ENCODE assay signal across 16 cellular contexts in the genomic region with DNA sequence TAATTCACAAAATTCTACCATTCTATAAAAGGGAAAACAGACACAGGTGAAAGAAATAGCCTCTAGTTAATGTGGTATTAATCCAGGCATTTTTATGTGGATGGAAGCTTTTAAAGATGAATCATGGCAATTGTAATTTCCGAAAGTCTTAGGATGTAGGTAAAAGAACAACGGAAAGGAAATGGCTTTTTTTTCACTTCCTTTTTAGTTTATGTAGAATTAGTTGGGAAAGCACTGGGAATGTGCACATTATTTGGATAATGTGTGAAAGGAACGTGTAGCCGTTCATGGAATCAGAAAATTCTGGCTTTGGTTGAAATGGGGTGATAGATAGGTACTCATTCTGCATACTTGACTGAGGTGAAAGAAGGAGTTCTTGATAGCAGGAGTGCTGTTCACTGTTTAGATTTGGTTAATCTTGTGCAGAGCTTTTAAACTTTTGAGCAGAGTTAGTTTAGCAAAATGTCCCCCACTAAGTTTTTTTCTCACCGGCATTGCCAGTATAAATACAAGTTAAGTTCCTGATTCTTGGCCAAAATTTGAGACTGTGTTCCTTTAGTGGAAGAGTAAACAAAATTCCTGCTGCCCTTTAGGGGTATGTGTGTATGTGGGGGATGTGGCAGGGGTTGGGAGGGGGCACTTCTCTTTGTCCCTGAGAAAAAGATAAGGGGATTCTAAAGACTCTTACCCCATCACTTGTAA. TPM values are rescaled to one million over a fixed set of nuclear protein-coding genes. Genes with fewer than 3 reads are reported as not detected.
DNase-seq lines count a peak whose midpoint lies in the region; ATAC-seq, FAIRE-seq and TF ChIP-seq lines count a peak whose summit lies in the region.
"Had no signal": no experiment of that assay in that cellular context is flagged by ENCODE, and none has a peak within 500 bp of the region (broad histone marks: within the 10 kb centered on the region; RNA-seq: fewer than 3 reads in every experiment).

No MANE protein-coding gene starts in this region.

- peaks cover 22% of the 10 kb centered on the region for H3K4me1 Mint-ChIP-seq in neural crest cell
- H3K4me1 Mint-ChIP-seq: central memory CD8-positive, alpha-beta T cell had no signal

- H3K36me3 Mint-ChIP-seq in neural crest cell (ENCODE audit: low read depth), result no peaks in the 10 kb centered on the region

- H3K27ac ChIP-seq in A549 (no peak overlapping the region), esophagus muscularis mucosa (replicated peaks in 1 of 4) (peak overlapping the region; percentile 59 to 66 (median 64))

- H3K27ac Mint-ChIP-seq in neural crest cell (ENCODE audit: unreplicated experiment), result peak overlapping the region; percentile 63
- H3K27ac Mint-ChIP-seq: activated CD4-positive, alpha-beta T cell treated with anti-CD3 and anti-CD28 coated beads for 36 hours had no signal

- H3K9me3 ChIP-seq in A549 (no peaks in the 10 kb centered on the region), esophagus muscularis mucosa (no peaks in the 10 kb centered on the region)

- no peaks in the 10 kb centered on the region for H3K9me3 Mint-ChIP-seq in neural crest cell
- H3K9me3 Mint-ChIP-seq: central memory CD8-positive, alpha-beta T cell had no signal

- TF ChIP-seq POLR2A in A549 (IDR thresholded peaks at IDR 0.05; ENCODE audit: low read length) (no peak), esophagus muscularis mucosa (IDR thresholded peaks at IDR 0.05; ENCODE audit: low read depth) (no peak)

- peak overlapping the region; percentile 60 for H3K4me2 ChIP-seq in A549

- FAIRE-seq in A549 (lab: Jason Lieb, UNC), result no peak

- intact Hi-C loops in esophagus muscularis mucosa (cut with DNase I), result no loop called here

- H3K27me3 Mint-ChIP-seq in neural crest cell (ENCODE audit: low read depth), result no peaks in the 10 kb centered on the region
- H3K27me3 Mint-ChIP-seq: activated CD4-positive, alpha-beta T cell treated with anti-CD3 and anti-CD28 coated beads for 36 hours; central memory CD8-positive, alpha-beta T cell had no signal

- no peak for TF ChIP-seq RAD21 in A549 (conservative IDR thresholded peaks at IDR 0.05 in 1 of 2, IDR thresholded peaks at IDR 0.05 in 1 of 2)

- no peak for TF ChIP-seq CTCF in A549 (IDR thresholded peaks at IDR 0.05)
- TF ChIP-seq CTCF in esophagus muscularis mucosa (IDR thresholded peaks at IDR 0.05), result no peak
- no peak for TF ChIP-seq CTCF in neural crest cell (conservative IDR thresholded peaks at IDR 0.05)

- H3K27me3 ChIP-seq in esophagus muscularis mucosa, result no peaks in the 10 kb centered on the region

- DNase-seq in A549 (ENCODE audit: low read depth in 1 of 2, low spot score in 1 of 2), result no peak
- peak; percentile 38 for DNase-seq in HT1080 (ENCODE audit: low read depth)
- DNase-seq in esophagus muscularis mucosa (ENCODE audit: extremely low spot score), result no peak
- no peak for DNase-seq in neural crest cell (ENCODE audit: low read depth, low spot score)
- DNase-seq in germinal center (ENCODE audit: low spot score), result no peak
- no peak for DNase-seq in T-helper 2 cell
- DNase-seq in NOMO-1 treated with DMSO at 0.1 percent for 48 hours (lab: John Stamatoyannopoulos, UW; ENCODE audit: unreplicated experiment), result no peak
- DNase-seq: activated CD4-positive, alpha-beta T cell treated with anti-CD3 and anti-CD28 coated beads for 36 hours; activated effector memory CD4-positive, alpha-beta T cell treated with Interleukin-2 at 50 U/mL for 16 hours; H7; left cardiac atrium; NCI-H1436 treated with DMSO at 0.1 percent for 48 hours; NCI-H69; posterior cingulate gyrus had no signal

- TF ChIP-seq EP300 in A549 (IDR thresholded peaks at IDR 0.05) (no peak), esophagus muscularis mucosa (IDR thresholded peaks at IDR 0.05) (no peak)

- H3K4me1 ChIP-seq in A549 (peaks cover 39% of the 10 kb centered on the region), esophagus muscularis mucosa (peaks cover 69 to 95% (median 92%) of the 10 kb centered on the region in 4 donors)

- 43% methylated on average over 5 of the region's 5 CpGs for WGBS in A549 (ENCODE audit: missing lambda C conversion rate)
- WGBS in esophagus muscularis mucosa, result 55% methylated on average over 5 of the region's 5 CpGs

- no peak overlapping the region for H3K4me3 Mint-ChIP-seq in neural crest cell
- H3K4me3 Mint-ChIP-seq: activated CD4-positive, alpha-beta T cell treated with anti-CD3 and anti-CD28 coated beads for 36 hours; central memory CD8-positive, alpha-beta T cell had no signal

- H3K4me3 ChIP-seq in A549 (no peak overlapping the region), esophagus muscularis mucosa (peak overlapping the region in 3 of 4 donors; percentile 20 to 25 (median 22))

- no peak for ATAC-seq in A549
- ATAC-seq in HG02938 (IDR thresholded peaks at IDR 0.05; ENCODE audit: unreplicated experiment), result no peak
- ATAC-seq: activated CD4-positive, alpha-beta T cell treated with anti-CD3 and anti-CD28 coated beads for 36 hours had no signal

- no peaks in the 10 kb centered on the region for H3K36me3 ChIP-seq in esophagus muscularis mucosa

- CTCF ChIA-PET in A549 (lab: Yijun Ruan, JAX), result no interaction called here

- POLR2A ChIA-PET in A549 (lab: Yijun Ruan, JAX), result no interaction called here

TF ChIP-seq in A549, 52 proteins besides CTCF, POLR2A, EP300 and RAD21:
- TF ChIP-seq ESRRA (IDR thresholded peaks at IDR 0.05; ENCODE audit: borderline replicate concordance, low read length) (no peak), KDM1A (IDR thresholded peaks at IDR 0.05; ENCODE audit: low read depth) (no peak), POLR2AphosphoS2 (conservative IDR thresholded peaks at IDR 0.05; ENCODE audit: low read length) (no peak), NFE2L2 (conservative IDR thresholded peaks at IDR 0.05; ENCODE audit: low read length) (no peak), PHF8 (IDR thresholded peaks at IDR 0.05; ENCODE audit: borderline replicate concordance, low read depth) (no peak), PBX3 (IDR thresholded peaks at IDR 0.05) (no peak), RNF2 (IDR thresholded peaks at IDR 0.05; ENCODE audit: borderline replicate concordance, low read depth) (no peak), EHF (CRISPR knock-in tag; IDR thresholded peaks at IDR 0.05) (no peak)
- TF ChIP-seq, protein P1, sequence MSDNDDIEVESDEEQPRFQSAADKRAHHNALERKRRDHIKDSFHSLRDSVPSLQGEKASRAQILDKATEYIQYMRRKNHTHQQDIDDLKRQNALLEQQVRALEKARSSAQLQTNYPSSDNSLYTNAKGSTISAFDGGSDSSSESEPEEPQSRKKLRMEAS (IDR thresholded peaks at IDR 0.05), result no peak

RNA-seq across cellular contexts. Expression of gene UTS2B, which starts 20.2 kb away (rescaled TPM):
- 0.16 and 0.20 TPM in 2 replicates for polyA plus RNA-seq in A549 (2011; rRNA removed)
- 0.04 TPM in 1 of 2 replicates, not detected in the other for polyA plus RNA-seq in A549 (2012; cell fraction: cytosol; rRNA removed)
- not detected in 2 replicates for polyA plus RNA-seq in A549 (2012; cell fraction: nucleus; rRNA removed)
- polyA plus RNA-seq in A549 (2017; fragmentation: RNase III; extraction: RNeasy Plus Mini Kit Qiagen cat#74134 plus additional on column Dnase treatment), result not detected in 3 replicates
- polyA minus RNA-seq in A549 (2011; rRNA and poly(A)+ RNA removed), result 0.41 and 0.78 TPM in 2 replicates
- 0.16 and 0.73 TPM in 2 replicates for total RNA-seq in HT1080 (2014; rRNA removed; shearing (Covaris generic))
- 0.27 and 1.2 TPM in 2 replicates for polyA plus RNA-seq in HT1080 (2015; cell fraction: cytosol; rRNA removed)
- 0.40 and 5.0 TPM in 2 replicates for polyA plus RNA-seq in HT1080 (2015; cell fraction: nucleus; rRNA removed)
- 1 to 10 TPM in 1 of 4 donors, under 1 TPM in 1, not detected in 2; 0.65 to 1.2 TPM for total RNA-seq in esophagus muscularis mucosa
- 0.70 and 0.96 TPM in 2 replicates for total RNA-seq in neural crest cell
- total RNA-seq: activated CD4-positive, alpha-beta T cell treated with anti-CD3 and anti-CD28 coated beads for 36 hours had no signal

RNA-seq across cellular contexts. Expression of gene CCDC50, which starts 21.3 kb away (rescaled TPM):
- polyA plus RNA-seq in A549 (2011; rRNA removed) (30.0 and 43.8 TPM in 2 replicates), A549 (2017; fragmentation: RNase III; extraction: RNeasy Plus Mini Kit Qiagen cat#74134 plus additional on column Dnase treatment) (20.1 to 22.6 TPM (median 20.9 TPM) in 3 replicates)
- 12.6 and 13.0 TPM in 2 replicates for polyA plus RNA-seq in A549 (2012; cell fraction: cytosol; rRNA removed)
- 8.3 and 9.6 TPM in 2 replicates for polyA plus RNA-seq in A549 (2012; cell fraction: nucleus; rRNA removed)
- polyA minus RNA-seq in A549 (2011; rRNA and poly(A)+ RNA removed), result 22.0 and 24.2 TPM in 2 replicates
- total RNA-seq in HT1080 (2014; rRNA removed; shearing (Covaris generic)), result 119 and 131 TPM in 2 replicates
- polyA plus RNA-seq in HT1080 (2015; cell fraction: cytosol; rRNA removed), result 94.2 and 105 TPM in 2 replicates
- 54.2 and 69.6 TPM in 2 replicates for polyA plus RNA-seq in HT1080 (2015; cell fraction: nucleus; rRNA removed)
- total RNA-seq in esophagus muscularis mucosa (100 to 1,000 TPM; 141 to 192 (median 165) TPM), neural crest cell (48.2 and 48.4 TPM in 2 replicates)

Comparison
In these comparisons a context has a peak if more than half of its experiments do, and no peak if none do; other contexts are left out.
1. H3K27ac ChIP-seq: peak in esophagus muscularis mucosa (4 of 4); none in A549 (0 of 2).